ENCODE assay signal across 25 cellular contexts in the genomic region with DNA sequence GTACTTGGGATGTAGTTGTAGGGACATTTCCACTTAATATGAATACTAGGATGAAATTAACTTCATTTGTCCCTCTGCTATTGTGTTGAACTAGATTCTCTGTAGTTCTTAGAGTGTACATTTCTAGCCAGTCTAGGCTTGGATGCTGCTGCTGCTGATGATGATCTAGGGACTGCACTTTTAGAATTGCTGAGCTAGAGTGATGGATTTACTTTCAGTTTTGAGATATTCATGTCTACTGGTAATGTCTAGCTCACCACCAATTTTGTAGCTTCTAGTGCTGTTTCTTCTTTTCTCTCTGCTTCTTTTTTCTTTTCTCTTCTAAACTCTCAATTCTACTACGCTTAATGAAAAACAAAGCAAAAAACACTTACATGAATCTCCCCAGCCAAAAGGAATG. TPM values are rescaled to one million over a fixed set of nuclear protein-coding genes. Genes with fewer than 3 reads are reported as not detected.
DNase-seq lines count a peak whose midpoint lies in the region; ATAC-seq and TF ChIP-seq lines count a peak whose summit lies in the region.
"Had no signal": no experiment of that assay in that cellular context is flagged by ENCODE, and none has a peak within 500 bp of the region (broad histone marks: within the 10 kb centered on the region; RNA-seq: fewer than 3 reads in every experiment).

No MANE protein-coding gene starts in this region.

- no peak overlapping the region for H3K4me3 ChIP-seq in HEK293 (ENCODE audit: low read depth, low read length)
- H3K4me3 ChIP-seq: SK-N-MC, testis had no signal

- intact Hi-C loops in activated CD8-positive, alpha-beta T cell treated with anti-CD3 and anti-CD28 coated beads for 36 hours (cut with micrococcal nuclease), result no loop called here

- H3K9me3 Mint-ChIP-seq in activated CD8-positive, alpha-beta T cell treated with anti-CD3 and anti-CD28 coated beads, Interleukin-2, amount 10 ng/mL, durations not matched to agents 7 days and 5 days (ENCODE audit: insufficient read depth), result no peaks in the 10 kb centered on the region
- H3K9me3 Mint-ChIP-seq in activated CD8-positive, alpha-beta T cell treated with anti-CD3 and anti-CD28 coated beads for 36 hours, result no peaks in the 10 kb centered on the region
- H3K9me3 Mint-ChIP-seq in chondrocyte (ENCODE audit: low read depth), result no peaks in the 10 kb centered on the region
- H3K9me3 Mint-ChIP-seq: activated CD4-positive, alpha-beta memory T cell treated with anti-CD3 and anti-CD28 coated beads for 36 hours; activated naive CD4-positive, alpha-beta T cell treated with anti-CD3 and anti-CD28 coated beads, Interleukin-2, amount 50 U/mL, for 72 hours; memory B cell; naive B cell had no signal

- POLR2A ChIA-PET in activated CD8-positive, alpha-beta T cell treated with anti-CD3 and anti-CD28 coated beads, Interleukin-2, amount 10 ng/mL, durations not matched to agents 7 days and 5 days (lab: Charles Lee), result no interaction called here
- POLR2A ChIA-PET in activated CD8-positive, alpha-beta T cell treated with anti-CD3 and anti-CD28 coated beads for 36 hours (lab: Charles Lee), result no interaction called here
- POLR2A ChIA-PET in HEK293 (lab: Yijun Ruan, JAX), result no interaction called here

- ATAC-seq in activated CD8-positive, alpha-beta T cell treated with anti-CD3 and anti-CD28 coated beads, Interleukin-2, amount 10 ng/mL, durations not matched to agents 7 days and 5 days, result peak; percentile 51
- ATAC-seq in activated CD8-positive, alpha-beta T cell treated with anti-CD3 and anti-CD28 coated beads for 36 hours, result no peak
- peak; percentile 75 for ATAC-seq in HG03442 (IDR thresholded peaks at IDR 0.05; ENCODE audit: unreplicated experiment)
- ATAC-seq: activated naive CD4-positive, alpha-beta T cell treated with anti-CD3 and anti-CD28 coated beads, Interleukin-2, amount 50 U/mL, for 72 hours; HCT116; sciatic nerve had no signal

- H3K4me1 Mint-ChIP-seq in activated CD8-positive, alpha-beta T cell treated with anti-CD3 and anti-CD28 coated beads, Interleukin-2, amount 10 ng/mL, durations not matched to agents 7 days and 5 days (ENCODE audit: low read depth), result peaks cover 12% of the 10 kb centered on the region
- H3K4me1 Mint-ChIP-seq in activated CD8-positive, alpha-beta T cell treated with anti-CD3 and anti-CD28 coated beads for 36 hours (ENCODE audit: low read depth), result peaks cover 10% of the 10 kb centered on the region
- H3K4me1 Mint-ChIP-seq in chondrocyte (ENCODE audit: low read depth), result no peaks in the 10 kb centered on the region
- H3K4me1 Mint-ChIP-seq: memory B cell, naive B cell had no signal

- no peak for DNase-seq in activated CD8-positive, alpha-beta T cell treated with anti-CD3 and anti-CD28 coated beads, Interleukin-2, amount 10 ng/mL, durations not matched to agents 7 days and 5 days
- no peak for DNase-seq in activated CD8-positive, alpha-beta T cell treated with anti-CD3 and anti-CD28 coated beads for 36 hours
- DNase-seq in fibroblast of peridontal ligament (ENCODE audit: extremely low read depth) (peak; percentile 18), chondrocyte (ENCODE audit: low spot score) (no peak), NCI-H2107 treated with DMSO at 0.1 percent for 48 hours (lab: John Stamatoyannopoulos, UW; ENCODE audit: unreplicated experiment) (no peak)
- no peak for DNase-seq in activated naive CD4-positive, alpha-beta T cell (lab: John Stamatoyannopoulos, UW)
- DNase-seq: activated CD4-positive, alpha-beta memory T cell treated with anti-CD3 and anti-CD28 coated beads for 36 hours; activated T-cell treated with anti-CD3 and anti-CD28 coated beads, Interleukin-2, amount 50 U/mL, for 48 hours; C1 segment of cervical spinal cord; effector memory CD4-positive, alpha-beta T cell; kidney glomerular epithelial cell; naive B cell; NCI-H1092; NCI-H2029 treated with DMSO at 0.1 percent for 48 hours; NK-92 treated with Interleukin-12 subunit alpha and Interleukin-12 subunit beta, amount 100 ng/mL, for 24 hours; testis; WERI-Rb-1 had no signal

- no peak for TF ChIP-seq CTCF in activated CD8-positive, alpha-beta T cell treated with anti-CD3 and anti-CD28 coated beads for 36 hours (IDR thresholded peaks at IDR 0.05)
- TF ChIP-seq CTCF in HEK293 (tag by site-specific recombination; IDR thresholded peaks at IDR 0.05), result no peak
- TF ChIP-seq CTCF in chondrocyte (IDR thresholded peaks at IDR 0.05), result no peak

- CTCF ChIA-PET in activated CD8-positive, alpha-beta T cell treated with anti-CD3 and anti-CD28 coated beads, Interleukin-2, amount 10 ng/mL, durations not matched to agents 7 days and 5 days (lab: Charles Lee), result interaction anchor here (1.1 kb wide), 1 partner anchor 111 kb away, joined by 3 read pairs; no protein-coding TSS in a partner anchor
- CTCF ChIA-PET in activated CD8-positive, alpha-beta T cell treated with anti-CD3 and anti-CD28 coated beads for 36 hours (lab: Charles Lee), result no interaction called here
- CTCF ChIA-PET in HEK293 (lab: Yijun Ruan, JAX), result no interaction called here

- H3K9me3 ChIP-seq in HEK293 (ENCODE audit: control insufficient read depth, insufficient read depth, low read depth, low read length), result no peaks in the 10 kb centered on the region
- H3K9me3 ChIP-seq: testis had no signal

- no peak overlapping the region for H3K27ac Mint-ChIP-seq in activated CD8-positive, alpha-beta T cell treated with anti-CD3 and anti-CD28 coated beads, Interleukin-2, amount 10 ng/mL, durations not matched to agents 7 days and 5 days
- no peak overlapping the region for H3K27ac Mint-ChIP-seq in activated CD8-positive, alpha-beta T cell treated with anti-CD3 and anti-CD28 coated beads for 36 hours
- H3K27ac Mint-ChIP-seq in chondrocyte (ENCODE audit: unreplicated experiment), result no peak overlapping the region
- H3K27ac Mint-ChIP-seq: activated CD4-positive, alpha-beta memory T cell treated with anti-CD3 and anti-CD28 coated beads for 36 hours; activated naive CD4-positive, alpha-beta T cell treated with anti-CD3 and anti-CD28 coated beads, Interleukin-2, amount 50 U/mL, for 72 hours; memory B cell had no signal

- H3K27ac ChIP-seq in HEK293 (ENCODE audit: extremely low read depth, low read depth, low read length), result no peak overlapping the region
- H3K27ac ChIP-seq: parathyroid adenoma, SK-N-MC, testis, WERI-Rb-1 had no signal

- no peaks in the 10 kb centered on the region for H3K36me3 ChIP-seq in HEK293 (ENCODE audit: control insufficient read depth in 2 of 2, insufficient read depth in 1 of 2, low read length in 2 of 2)
- H3K36me3 ChIP-seq: WERI-Rb-1 had no signal

- H3K36me3 Mint-ChIP-seq in activated CD8-positive, alpha-beta T cell treated with anti-CD3 and anti-CD28 coated beads, Interleukin-2, amount 10 ng/mL, durations not matched to agents 7 days and 5 days (ENCODE audit: low read depth), result no peaks in the 10 kb centered on the region
- H3K36me3 Mint-ChIP-seq in activated CD8-positive, alpha-beta T cell treated with anti-CD3 and anti-CD28 coated beads for 36 hours (ENCODE audit: low read depth), result peaks cover 5% of the 10 kb centered on the region
- H3K36me3 Mint-ChIP-seq in chondrocyte (ENCODE audit: low read depth), result peaks cover 2% of the 10 kb centered on the region
- H3K36me3 Mint-ChIP-seq: activated naive CD4-positive, alpha-beta T cell treated with anti-CD3 and anti-CD28 coated beads, Interleukin-2, amount 50 U/mL, for 72 hours had no signal

- peaks cover 3% of the 10 kb centered on the region; the same call in 1 of the 2 replicates for H3K4me1 ChIP-seq in HEK293 (ENCODE audit: control insufficient read depth, insufficient read depth, low read length)
- H3K4me1 ChIP-seq: parathyroid adenoma, testis had no signal

- no peak overlapping the region for H3K4me3 Mint-ChIP-seq in activated CD8-positive, alpha-beta T cell treated with anti-CD3 and anti-CD28 coated beads, Interleukin-2, amount 10 ng/mL, durations not matched to agents 7 days and 5 days
- no peak overlapping the region for H3K4me3 Mint-ChIP-seq in activated CD8-positive, alpha-beta T cell treated with anti-CD3 and anti-CD28 coated beads for 36 hours
- H3K4me3 Mint-ChIP-seq in chondrocyte (ENCODE audit: unreplicated experiment), result no peak overlapping the region
- H3K4me3 Mint-ChIP-seq: activated CD4-positive, alpha-beta memory T cell treated with anti-CD3 and anti-CD28 coated beads for 36 hours; memory B cell had no signal

- no peaks in the 10 kb centered on the region for H3K27me3 Mint-ChIP-seq in activated CD8-positive, alpha-beta T cell treated with anti-CD3 and anti-CD28 coated beads, Interleukin-2, amount 10 ng/mL, durations not matched to agents 7 days and 5 days (ENCODE audit: low read depth)
- no peaks in the 10 kb centered on the region for H3K27me3 Mint-ChIP-seq in activated CD8-positive, alpha-beta T cell treated with anti-CD3 and anti-CD28 coated beads for 36 hours
- no peaks in the 10 kb centered on the region for H3K27me3 Mint-ChIP-seq in chondrocyte (ENCODE audit: low read depth)
- H3K27me3 Mint-ChIP-seq: activated CD4-positive, alpha-beta memory T cell treated with anti-CD3 and anti-CD28 coated beads for 36 hours; memory B cell; naive B cell had no signal

TF ChIP-seq in HEK293, 187 proteins besides CTCF, POLR2A, EP300 and RAD21:
- TF ChIP-seq ZBTB17 (tag by site-specific recombination; IDR thresholded peaks at IDR 0.05) (peak; percentile 92), ZNF248 (tag by site-specific recombination; IDR thresholded peaks at IDR 0.05) (no peak)

RNA-seq across cellular contexts. Expression of a gene that starts 49.4 kb away (rescaled TPM):
- 10 to 100 TPM; 24.9 to 25.2 TPM for total RNA-seq in activated CD8-positive, alpha-beta T cell treated with anti-CD3 and anti-CD28 coated beads, Interleukin-2, amount 10 ng/mL, durations not matched to agents 7 days and 5 days
- total RNA-seq in activated CD8-positive, alpha-beta T cell treated with anti-CD3 and anti-CD28 coated beads for 36 hours, result 10 to 100 TPM; 45.1 to 46.9 TPM
- total RNA-seq in chondrocyte, result 13.6 to 16.8 TPM (median 16.8 TPM) in 3 replicates
